16 cellular contexts compared by ENCODE assay signal in the genomic region with DNA sequence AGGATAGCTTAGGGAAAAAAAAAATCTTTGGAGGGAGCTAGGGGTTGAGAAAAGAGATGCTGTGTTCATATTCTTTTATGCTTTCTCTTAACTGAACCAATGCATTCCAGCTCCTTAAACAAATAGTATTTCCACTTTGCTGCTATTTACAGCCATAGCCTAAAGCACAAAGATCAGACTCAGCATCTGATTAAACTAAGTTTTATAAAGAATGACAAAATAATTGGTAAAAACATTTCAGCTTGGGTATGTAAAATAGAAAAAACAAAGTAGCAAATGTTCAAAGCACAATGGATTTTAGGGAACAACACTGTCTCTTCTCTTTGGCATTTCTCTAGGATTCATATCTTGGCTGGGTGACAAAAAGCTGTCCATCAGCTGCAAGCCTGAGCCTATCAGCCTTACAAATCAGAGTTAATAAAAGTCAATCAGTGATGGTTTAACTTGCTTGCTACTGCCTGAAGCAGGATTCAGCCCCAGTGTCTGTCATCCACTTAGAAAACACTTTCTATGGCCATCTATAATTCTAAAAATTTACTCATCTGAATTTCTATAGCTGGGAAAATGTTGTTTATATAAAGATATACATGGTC.
"Had no signal": no experiment of that assay in that cellular context is flagged by ENCODE, and none has a peak within 500 bp of the region (broad histone marks: within the 10 kb centered on the region; RNA-seq: fewer than 3 reads in every experiment).

No MANE protein-coding gene starts in this region.

- H2AFZ ChIP-seq: hepatocyte had no signal

- H3K27me3 ChIP-seq: hepatocyte, right lobe of liver, tibial artery, uterus had no signal

- H3K27ac ChIP-seq: hepatocyte, lower lobe of right lung, right lobe of liver, tibial artery, uterus had no signal

- H3K36me3 Mint-ChIP-seq: activated naive CD4-positive, alpha-beta T cell treated with anti-CD3 and anti-CD28 coated beads, Interleukin-2, amount 50 U/mL, for 72 hours; brain; stimulated activated effector memory CD8-positive, alpha-beta T cell treated with anti-CD3 and anti-CD28 coated beads, Interleukin-12 subunit alpha, Interleukin-12 subunit beta, amount 100 ng/mL, for 72 hours had no signal

- H3K9me3 ChIP-seq: lower lobe of right lung, right lobe of liver, tibial artery, uterus had no signal

- H3K4me1 ChIP-seq: lower lobe of right lung, right lobe of liver, uterus had no signal

- H3K4me2 ChIP-seq: hepatocyte had no signal

- ATAC-seq: activated CD4-positive, CD25-positive, alpha-beta regulatory T cell treated with anti-CD3 and anti-CD28 coated beads, Interleukin-2, amount 50 U/mL, for 24 hours; activated naive CD4-positive, alpha-beta T cell treated with anti-CD3 and anti-CD28 coated beads, Interleukin-2, amount 50 U/mL, for 72 hours; activated T-cell treated with anti-CD3 and anti-CD28 coated beads, Interleukin-2, amount 50 U/mL, for 4 hours; effector memory CD8-positive, alpha-beta T cell; lower lobe of right lung; right lobe of liver; stimulated activated effector memory CD8-positive, alpha-beta T cell treated with anti-CD3 and anti-CD28 coated beads, Interleukin-12 subunit alpha, Interleukin-12 subunit beta, amount 100 ng/mL, for 72 hours had no signal

- H3K4me3 Mint-ChIP-seq: activated T-cell treated with anti-CD3 and anti-CD28 coated beads, Interleukin-2, amount 50 U/mL, for 4 hours; brain; dendritic cell treated with granulocyte-macrophage colony-stimulating factor and Interleukin-4, amounts not matched to agents 40 ng/mL and 50 ng/mL, for 4 days; effector memory CD8-positive, alpha-beta T cell; stimulated activated effector memory CD8-positive, alpha-beta T cell treated with anti-CD3 and anti-CD28 coated beads, Interleukin-12 subunit alpha, Interleukin-12 subunit beta, amount 100 ng/mL, for 72 hours had no signal

- H3K4me1 Mint-ChIP-seq: brain; stimulated activated effector memory CD8-positive, alpha-beta T cell treated with anti-CD3 and anti-CD28 coated beads, Interleukin-12 subunit alpha, Interleukin-12 subunit beta, amount 100 ng/mL, for 72 hours had no signal

- H3K9me3 Mint-ChIP-seq: activated T-cell treated with anti-CD3 and anti-CD28 coated beads, Interleukin-2, amount 50 U/mL, for 4 hours; brain had no signal

- H3K4me3 ChIP-seq: hepatocyte, lower lobe of right lung, right lobe of liver, tibial artery, uterus had no signal

- H3K27ac Mint-ChIP-seq: activated naive CD4-positive, alpha-beta T cell treated with anti-CD3 and anti-CD28 coated beads, Interleukin-2, amount 50 U/mL, for 72 hours; dendritic cell treated with granulocyte-macrophage colony-stimulating factor and Interleukin-4, amounts not matched to agents 40 ng/mL and 50 ng/mL, for 4 days; effector memory CD8-positive, alpha-beta T cell; stimulated activated effector memory CD8-positive, alpha-beta T cell treated with anti-CD3 and anti-CD28 coated beads, Interleukin-12 subunit alpha, Interleukin-12 subunit beta, amount 100 ng/mL, for 72 hours had no signal

- DNase-seq: activated effector memory CD4-positive, alpha-beta T cell treated with anti-CD3 and anti-CD28 coated beads, Interleukin-2, amount 50 U/mL, for 16 hours; activated T-cell treated with anti-CD3 and anti-CD28 coated beads, Interleukin-2, amount 50 U/mL, for 4 hours; amygdala; effector memory CD8-positive, alpha-beta T cell; erythroblast; lower lobe of right lung; midbrain; right lobe of liver; tibial artery; uterus had no signal

- H3K36me3 ChIP-seq: lower lobe of right lung, right lobe of liver, tibial artery, uterus had no signal

- H3K79me2 ChIP-seq: hepatocyte had no signal

- H3K27me3 Mint-ChIP-seq: brain; dendritic cell treated with granulocyte-macrophage colony-stimulating factor and Interleukin-4, amounts not matched to agents 40 ng/mL and 50 ng/mL, for 4 days; effector memory CD8-positive, alpha-beta T cell had no signal
